ENCODE assay signal across 24 cellular contexts in the genomic region with DNA sequence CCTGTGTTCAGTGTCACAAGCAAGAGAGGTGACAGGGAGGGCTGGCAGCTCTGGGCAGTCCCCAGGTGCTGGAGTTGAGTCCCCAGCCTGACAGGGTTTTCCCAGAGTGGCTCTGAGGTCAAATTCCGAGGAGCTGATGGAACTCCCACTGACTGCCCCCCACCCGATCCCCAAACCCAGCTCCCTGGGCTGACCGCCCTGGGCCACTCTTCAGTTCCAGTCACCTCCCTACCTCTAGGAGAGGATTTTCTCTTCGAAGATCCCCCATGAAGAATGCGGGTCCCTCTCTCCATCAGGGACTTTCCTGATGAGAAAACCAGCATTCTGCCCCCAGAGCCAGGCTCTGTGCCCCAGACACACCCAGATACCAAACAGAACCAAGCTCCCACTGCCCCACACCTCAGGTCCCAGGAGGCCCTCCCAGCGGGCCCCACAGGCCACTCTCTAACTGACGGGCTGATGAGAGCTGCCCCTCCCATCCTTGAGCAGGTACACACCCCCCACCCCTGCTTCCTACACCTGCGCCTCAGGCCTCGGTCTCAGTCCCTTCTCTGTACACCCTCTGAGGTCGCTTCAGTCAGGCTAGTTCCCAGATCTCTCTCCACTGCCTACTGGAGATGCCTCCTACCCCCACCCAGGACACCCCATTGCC. TPM values are rescaled to one million over a fixed set of nuclear protein-coding genes. Genes with fewer than 3 reads are reported as not detected.
DNase-seq lines count a peak whose midpoint lies in the region; ATAC-seq, FAIRE-seq and TF ChIP-seq lines count a peak whose summit lies in the region.
"Had no signal": no experiment of that assay in that cellular context is flagged by ENCODE, and none has a peak within 500 bp of the region (broad histone marks: within the 10 kb centered on the region; RNA-seq: fewer than 3 reads in every experiment).

No MANE protein-coding gene starts in this region.

- H3K9me3 Mint-ChIP-seq in activated naive CD8-positive, alpha-beta T cell treated with anti-CD3 and anti-CD28 coated beads, Interleukin-2, amount 10 ng/mL, durations not matched to agents 7 days and 5 days: no peaks in the 10 kb centered on the region
- no peaks in the 10 kb centered on the region for H3K9me3 Mint-ChIP-seq in effector memory CD8-positive, alpha-beta T cell
- H3K9me3 Mint-ChIP-seq: naive B cell; stimulated activated naive CD8-positive, alpha-beta T cell treated with anti-CD3 and anti-CD28 coated beads, Interleukin-15, Interleukin-2, amounts not matched to agents 100 ng/mL and 50 ng/mL, for 24 hours had no signal

- no peak overlapping the region for H3K27ac Mint-ChIP-seq in activated naive CD8-positive, alpha-beta T cell treated with anti-CD3 and anti-CD28 coated beads, Interleukin-2, amount 10 ng/mL, durations not matched to agents 7 days and 5 days
- H3K27ac Mint-ChIP-seq in effector memory CD8-positive, alpha-beta T cell: no peak overlapping the region

- no peaks in the 10 kb centered on the region for H3K36me3 Mint-ChIP-seq in activated naive CD8-positive, alpha-beta T cell treated with anti-CD3 and anti-CD28 coated beads, Interleukin-2, amount 10 ng/mL, durations not matched to agents 7 days and 5 days
- no peaks in the 10 kb centered on the region for H3K36me3 Mint-ChIP-seq in effector memory CD8-positive, alpha-beta T cell (ENCODE audit: insufficient read depth)
- H3K36me3 Mint-ChIP-seq: naive B cell had no signal

- H3K4me1 Mint-ChIP-seq in activated naive CD8-positive, alpha-beta T cell treated with anti-CD3 and anti-CD28 coated beads, Interleukin-2, amount 10 ng/mL, durations not matched to agents 7 days and 5 days: peaks cover 31% of the 10 kb centered on the region
- H3K4me1 Mint-ChIP-seq in effector memory CD8-positive, alpha-beta T cell (ENCODE audit: low read depth in 2 of 2): peaks cover 8 to 15% of the 10 kb centered on the region in 2 donors

- FAIRE-seq in GM18507 (lab: Jason Lieb, UNC): peak; percentile 73
- FAIRE-seq: H54, HTR-8/SVneo had no signal

- POLR2A ChIA-PET in activated naive CD8-positive, alpha-beta T cell treated with anti-CD3 and anti-CD28 coated beads, Interleukin-2, amount 10 ng/mL, durations not matched to agents 7 days and 5 days (lab: Charles Lee): interaction anchor here (0.7 to 2.4 kb wide), 4 partner anchors 11 to 54 kb away, joined by 3 to 9 read pairs (median 6); partner anchors contain the start of gene RAC2

- H3K27me3 Mint-ChIP-seq in activated naive CD8-positive, alpha-beta T cell treated with anti-CD3 and anti-CD28 coated beads, Interleukin-2, amount 10 ng/mL, durations not matched to agents 7 days and 5 days: peaks cover 9% of the 10 kb centered on the region
- peaks cover 8 to 31% of the 10 kb centered on the region in 2 donors for H3K27me3 Mint-ChIP-seq in effector memory CD8-positive, alpha-beta T cell
- H3K27me3 Mint-ChIP-seq: stimulated activated naive CD8-positive, alpha-beta T cell treated with anti-CD3 and anti-CD28 coated beads, Interleukin-15, Interleukin-2, amounts not matched to agents 100 ng/mL and 50 ng/mL, for 24 hours had no signal

- ATAC-seq in activated naive CD8-positive, alpha-beta T cell treated with anti-CD3 and anti-CD28 coated beads, Interleukin-2, amount 10 ng/mL, durations not matched to agents 7 days and 5 days (ENCODE audit: low read depth): no peak
- ATAC-seq in omental fat pad (ENCODE audit: low FRiP score): peak; percentile 45
- ATAC-seq in effector memory CD8-positive, alpha-beta T cell (replicated peaks): no peak
- ATAC-seq: Right ventricle myocardium inferior had no signal

- no peak overlapping the region for H3K27ac ChIP-seq in caudate nucleus (ENCODE audit: low read depth, low read length)
- H3K27ac ChIP-seq: 22Rv1, cardiac muscle cell, dorsolateral prefrontal cortex, parathyroid adenoma had no signal

- H3K4me3 Mint-ChIP-seq in activated naive CD8-positive, alpha-beta T cell treated with anti-CD3 and anti-CD28 coated beads, Interleukin-2, amount 10 ng/mL, durations not matched to agents 7 days and 5 days: no peak overlapping the region
- H3K4me3 Mint-ChIP-seq in effector memory CD8-positive, alpha-beta T cell: no peak overlapping the region
- H3K4me3 Mint-ChIP-seq: stimulated activated naive CD8-positive, alpha-beta T cell treated with anti-CD3 and anti-CD28 coated beads, Interleukin-15, Interleukin-2, amounts not matched to agents 100 ng/mL and 50 ng/mL, for 24 hours had no signal

- DNase-seq in NCI-H526 (lab: John Stamatoyannopoulos, UW): peak; percentile 21 to 67
- DNase-seq in NCI-H526 treated with DMSO at 0.1 percent for 48 hours (lab: John Stamatoyannopoulos, UW): no peak
- DNase-seq in GM18507 (ENCODE audit: extremely low spot score, insufficient read length, low read depth): no peak
- DNase-seq in activated naive CD8-positive, alpha-beta T cell treated with anti-CD3 and anti-CD28 coated beads, Interleukin-2, amount 10 ng/mL, durations not matched to agents 7 days and 5 days: peak; percentile 20
- no peak for DNase-seq in omental fat pad (ENCODE audit: low spot score)
- DNase-seq in effector memory CD8-positive, alpha-beta T cell: no peak
- no peak for DNase-seq in NCI-H69 (lab: John Stamatoyannopoulos, UW)
- no peak for DNase-seq in caudate nucleus (lab: John Stamatoyannopoulos, UW)
- DNase-seq: activated CD4-positive, alpha-beta T cell treated with anti-CD3 and anti-CD28 coated beads for 1 hour; AML-193; dorsolateral prefrontal cortex; erythroblast; foreskin melanocyte; hippocampal formation; naive B cell; NCI-H524; trophoblast cell had no signal

- TF ChIP-seq CTCF in omental fat pad (IDR thresholded peaks at IDR 0.05): no peak

RNA-seq across cellular contexts. Expression of gene RAC2, which starts 12.1 kb away (rescaled TPM):
- 1,000 to 10,000 TPM in 1 of 2 experiments, 100 to 1,000 TPM in 1; 963 to 1,011 TPM for total RNA-seq in activated naive CD8-positive, alpha-beta T cell treated with anti-CD3 and anti-CD28 coated beads, Interleukin-2, amount 10 ng/mL, durations not matched to agents 7 days and 5 days
- 10 to 100 TPM; 11.0 to 51.6 (median 20.0) TPM for total RNA-seq in omental fat pad

RNA-seq across cellular contexts. Expression of gene CYTH4, which starts 26.1 kb away (rescaled TPM):
- 100 to 1,000 TPM; 149 to 157 TPM for total RNA-seq in activated naive CD8-positive, alpha-beta T cell treated with anti-CD3 and anti-CD28 coated beads, Interleukin-2, amount 10 ng/mL, durations not matched to agents 7 days and 5 days
- total RNA-seq in omental fat pad: 10 to 100 TPM; 17.4 to 83.5 (median 34.4) TPM
- total RNA-seq: cardiac muscle cell had no signal

RNA-seq across cellular contexts. Expression of gene SSTR3, which starts 43.9 kb away (rescaled TPM):
- 10 to 100 TPM; 10.1 to 11.3 TPM for total RNA-seq in activated naive CD8-positive, alpha-beta T cell treated with anti-CD3 and anti-CD28 coated beads, Interleukin-2, amount 10 ng/mL, durations not matched to agents 7 days and 5 days
- total RNA-seq in omental fat pad: under 1 TPM in 2 of 4 donors, not detected in 2; 0.12 to 0.28 TPM
- total RNA-seq: Right ventricle myocardium inferior had no signal

Comparison
In these comparisons a context has a peak if more than half of its experiments do, and no peak if none do; other contexts are left out.
1. DNase-seq: peak in NCI-H526 (2 of 2) and activated naive CD8-positive, alpha-beta T cell treated with anti-CD3 and anti-CD28 coated beads, Interleukin-2, amount 10 ng/mL, durations not matched to agents 7 days and 5 days (single experiment); none in NCI-H526 treated with DMSO at 0.1 percent for 48 hours (single experiment), GM18507 (single experiment), omental fat pad (single experiment), effector memory CD8-positive, alpha-beta T cell (0 of 3), NCI-H69 (single experiment) and caudate nucleus (0 of 61).
2. RNA of gene RAC2, which starts 12.1 kb away (total RNA-seq): 963 to 1,011 TPM in activated naive CD8-positive, alpha-beta T cell treated with anti-CD3 and anti-CD28 coated beads, Interleukin-2, amount 10 ng/mL, durations not matched to agents 7 days and 5 days; 11.0 to 51.6 TPM in omental fat pad; every median in the first group is over 10 times any median in the second.
3. RNA of gene SSTR3, which starts 43.9 kb away (total RNA-seq): 10.1 to 11.3 TPM in activated naive CD8-positive, alpha-beta T cell treated with anti-CD3 and anti-CD28 coated beads, Interleukin-2, amount 10 ng/mL, durations not matched to agents 7 days and 5 days; 0.12 to 0.28 TPM in omental fat pad; every median in the first group is over 4 times any median in the second.